Comparison of ENCODE assay signal across 11 cellular contexts in the genomic region with DNA sequence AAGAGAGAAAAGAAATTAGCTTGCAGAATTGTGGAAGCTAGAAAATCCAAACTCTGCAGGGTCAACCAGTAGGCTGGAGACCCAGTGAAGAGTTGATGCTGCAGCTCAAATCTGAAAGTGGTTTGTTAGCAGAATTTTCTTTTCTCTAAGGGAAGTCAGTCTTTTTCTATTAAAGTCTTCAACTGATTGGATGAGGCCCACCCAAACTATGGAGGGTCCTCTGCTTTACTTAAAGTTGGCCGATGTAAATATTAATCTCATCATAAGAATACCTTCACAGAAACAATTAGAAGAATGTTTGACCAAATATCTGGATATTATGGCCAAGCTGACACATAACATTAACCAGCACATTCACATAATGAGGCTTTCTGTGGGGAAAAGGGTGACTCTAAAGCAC.
"Had no signal": no experiment of that assay in that cellular context is flagged by ENCODE, and none has a peak within 500 bp of the region (broad histone marks: within the 10 kb centered on the region; RNA-seq: fewer than 3 reads in every experiment).

No MANE protein-coding gene starts in this region.

- ATAC-seq: GM23338, HCT116 had no signal

- H3K9ac ChIP-seq: GM23248 had no signal

- DNase-seq: GM23248, GOT3, H7, H9, HCEC 1CT, HFFc6 had no signal

- H3K4me3 ChIP-seq: GM23248, GM23338, HAP-1 had no signal

- H3K36me3 ChIP-seq: HAP-1 had no signal

- FAIRE-seq: H1, H54 had no signal

- H2AFZ ChIP-seq: GM23248, GM23338 had no signal

- H3K9me3 ChIP-seq: HAP-1 had no signal

- H3K27ac ChIP-seq: GM23248 had no signal

- H3K4me2 ChIP-seq: GM23338 had no signal

- H3K4me1 ChIP-seq: HAP-1 had no signal
